ENCODE assay signal across 8 cellular contexts in genomic region chr9:127943746-127944145, GRCh38. TPM values are rescaled to one million over a fixed set of nuclear protein-coding genes. Genes with fewer than 3 reads are reported as not detected.
A peak's percentile ranks its signal among the peaks of the same experiment; 100 is the strongest.
DNase-seq lines count a peak whose midpoint lies in the region; ATAC-seq and TF ChIP-seq lines count a peak whose summit lies in the region.

No MANE protein-coding gene starts in this region.

- intact Hi-C loops in left lung (cut with DNase I): loop anchor here (2.0 to 10.0 kb wide), 3 partner anchors 91 to 171 kb away; no protein-coding TSS in a partner anchor

- H3K9me3 ChIP-seq in left lung: no peaks in the 10 kb centered on the region

- peak; percentile 22 for DNase-seq in DMS153 treated with DMSO at 0.1 percent for 48 hours (lab: John Stamatoyannopoulos, UW; ENCODE audit: unreplicated experiment)
- DNase-seq in NCI-H345 treated with DMSO at 0.1 percent for 48 hours (lab: John Stamatoyannopoulos, UW; ENCODE audit: unreplicated experiment): peak; percentile 82
- peak; percentile 91 for DNase-seq in activated CD4-positive, alpha-beta T cell treated with anti-CD3 and anti-CD28 coated beads for 48 hours
- peak; percentile 84 for DNase-seq in choroid plexus epithelial cell (ENCODE audit: low read depth)
- DNase-seq in left lung: peak; percentile 82 to 96
- peak; percentile 67 to 81 (median 67) for DNase-seq in stimulated activated CD4-positive, alpha-beta T cell treated with anti-CD3 and anti-CD28 coated beads, TNF-alpha, amount 100 ng/mL, for 48 hours (ENCODE audit: low read depth in 3 of 3)

- TF ChIP-seq CTCF in choroid plexus epithelial cell (conservative IDR thresholded peaks at IDR 0.05; ENCODE audit: low read depth, low read length) (peak; percentile 93), left lung (IDR thresholded peaks at IDR 0.05) (peak; percentile 87 to 93)

- no peaks in the 10 kb centered on the region for H3K27me3 ChIP-seq in left lung

- peaks cover 0 to 17% of the 10 kb centered on the region in 2 donors for H3K36me3 ChIP-seq in left lung

- H3K4me1 ChIP-seq in left lung: peaks cover 0 to 18% of the 10 kb centered on the region in 2 donors

- H3K27ac ChIP-seq in left lung: no peak overlapping the region

- peak; percentile 73 for ATAC-seq in HG02852 (IDR thresholded peaks at IDR 0.05; ENCODE audit: unreplicated experiment)
- peak; percentile 91 for ATAC-seq in left lung
- no peak for ATAC-seq in HG03378 (IDR thresholded peaks at IDR 0.05; ENCODE audit: unreplicated experiment)

- H3K4me3 ChIP-seq in choroid plexus epithelial cell (ENCODE audit: low read depth, low read length) (no peak overlapping the region), left lung (no peak overlapping the region)

RNA-seq across cellular contexts. Expression of gene DPM2, which starts 6.1 kb away (rescaled TPM):
- total RNA-seq in left lung: 10 to 100 TPM; 38.6 to 47.6 TPM

RNA-seq across cellular contexts. Expression of gene PIP5KL1, which starts 13.2 kb away (rescaled TPM):
- total RNA-seq in left lung: 1 to 10 TPM; 3.8 to 6.7 TPM

RNA-seq across cellular contexts. Expression of gene ST6GALNAC4, which starts 26.9 kb away (rescaled TPM):
- total RNA-seq in left lung: 10 to 100 TPM; 62.5 to 89.9 TPM

RNA-seq across cellular contexts. Expression of gene EEIG1, which starts 37.0 kb away (rescaled TPM):
- 10 to 100 TPM; 60.7 to 67.3 TPM for total RNA-seq in left lung

RNA-seq across cellular contexts. Expression of gene ST6GALNAC6, which starts 44.3 kb away (rescaled TPM):
- 10 to 100 TPM; 43.5 to 57.0 TPM for total RNA-seq in left lung

Comparison
In these comparisons a context has a peak if more than half of its experiments do, and no peak if none do; other contexts are left out.
1. DNase-seq: peak in every context shown above with its lines; median percentile 91 in activated CD4-positive, alpha-beta T cell treated with anti-CD3 and anti-CD28 coated beads for 48 hours; 89 in left lung; 84 in choroid plexus epithelial cell; 82 in NCI-H345 treated with DMSO at 0.1 percent for 48 hours; 67 in stimulated activated CD4-positive, alpha-beta T cell treated with anti-CD3 and anti-CD28 coated beads, TNF-alpha, amount 100 ng/mL, for 48 hours; 22 in DMS153 treated with DMSO at 0.1 percent for 48 hours.